15 cellular contexts compared by ENCODE assay signal in the genomic region with DNA sequence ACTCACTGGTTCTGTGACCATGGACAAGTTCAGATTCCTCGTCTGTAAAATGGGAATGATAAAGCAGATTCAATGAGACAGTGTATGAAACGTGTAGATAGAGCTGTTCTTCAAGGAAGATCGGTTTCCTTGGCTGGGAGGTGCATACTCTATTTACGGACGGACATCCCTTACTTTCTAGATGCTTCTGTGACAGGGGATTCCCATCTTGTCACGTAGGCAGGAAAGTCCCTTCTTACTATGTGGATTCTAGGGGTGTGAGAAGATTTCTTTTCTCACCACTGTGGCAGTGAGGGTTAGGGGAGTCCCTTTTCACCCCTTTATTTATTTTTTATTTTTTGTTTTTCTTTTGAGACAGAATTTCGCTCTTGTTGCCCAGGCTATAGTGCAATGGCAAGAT.
DNase-seq lines count a peak whose midpoint lies in the region; ATAC-seq, FAIRE-seq and TF ChIP-seq lines count a peak whose summit lies in the region.
"Had no signal": no experiment of that assay in that cellular context is flagged by ENCODE, and none has a peak within 500 bp of the region (broad histone marks: within the 10 kb centered on the region; RNA-seq: fewer than 3 reads in every experiment).

No MANE protein-coding gene starts in this region.

- ATAC-seq in GM18502 (IDR thresholded peaks at IDR 0.05; ENCODE audit: poor library complexity, unreplicated experiment) (peak; percentile 87), GM21360 (IDR thresholded peaks at IDR 0.05; ENCODE audit: unreplicated experiment) (peak; percentile 76), HG03066 (IDR thresholded peaks at IDR 0.05; ENCODE audit: low read depth, unreplicated experiment) (peak; percentile 64)
- no peak for ATAC-seq in activated CD4-positive, CD25-positive, alpha-beta regulatory T cell treated with anti-CD3 and anti-CD28 coated beads, Interleukin-2, amount 50 U/mL, for 24 hours
- ATAC-seq: naive thymus-derived CD8-positive, alpha-beta T cell had no signal

- H3K4me3 ChIP-seq in kidney (ENCODE audit: low read length in 2 of 2), result no peak overlapping the region
- H3K4me3 ChIP-seq: skin epidermis had no signal

- H3K9ac ChIP-seq in kidney (ENCODE audit: low read length in 2 of 2), result no peak overlapping the region

- no peak for FAIRE-seq in kidney (lab: Jason Lieb, UNC)

- intact Hi-C loops in kidney (cut with DNase I), result no loop called here

- H3K4me1 ChIP-seq in kidney (ENCODE audit: control insufficient read depth in 1 of 2, insufficient read depth in 1 of 2, low read depth in 1 of 2, low read length in 2 of 2), result no peaks in the 10 kb centered on the region
- H3K4me1 ChIP-seq: BE2C had no signal

- H3K27ac ChIP-seq in kidney (ENCODE audit: low read depth in 2 of 2, low read length in 2 of 2), result no peak overlapping the region

- peak; percentile 23 for DNase-seq in central memory CD4-positive, alpha-beta T cell
- DNase-seq in kidney (no peak), HuH-7.5 (ENCODE audit: low spot score) (no peak), NCI-H128 (lab: John Stamatoyannopoulos, UW; ENCODE audit: unreplicated experiment) (no peak)
- DNase-seq: activated CD4-positive, alpha-beta T cell treated with anti-CD3 and anti-CD28 coated beads for 1 hour; activated gamma-delta T cell treated with Interleukin-2 at 50 U/mL for 16 hours; BE2C; naive thymus-derived CD8-positive, alpha-beta T cell; NCI-H510A; SHP77 treated with DMSO at 0.1 percent for 48 hours had no signal

- no peaks in the 10 kb centered on the region for H3K9me3 ChIP-seq in kidney (ENCODE audit: control insufficient read depth in 1 of 2, low read length in 2 of 2)

- H3K36me3 ChIP-seq in kidney (ENCODE audit: control insufficient read depth in 1 of 2, insufficient read depth in 2 of 2, low read length in 2 of 2), result no peaks in the 10 kb centered on the region
- H3K36me3 ChIP-seq: BE2C had no signal

- TF ChIP-seq CTCF in kidney (IDR thresholded peaks at IDR 0.05; ENCODE audit: borderline replicate concordance, extremely low read depth, insufficient read depth), result no peak

Comparison
In these comparisons a context has a peak if more than half of its experiments do, and no peak if none do; other contexts are left out.
1. ATAC-seq: peak in GM18502 (single experiment), GM21360 (single experiment) and HG03066 (single experiment); none in activated CD4-positive, CD25-positive, alpha-beta regulatory T cell treated with anti-CD3 and anti-CD28 coated beads, Interleukin-2, amount 50 U/mL, for 24 hours (0 of 2).